In genomic region chr1:214018605-214019268, GRCh38 we compare ENCODE assay signal across 2 cellular contexts.
TF ChIP-seq lines count a peak whose summit lies in the region.

No MANE protein-coding gene starts in this region.

TF ChIP-seq in liver, 16 proteins besides CTCF, POLR2A, EP300 and RAD21 (continued from another document):
- no peak for TF ChIP-seq TAF1 (conservative IDR thresholded peaks at IDR 0.05)
- TF ChIP-seq HNF4A (conservative IDR thresholded peaks at IDR 0.05): peak; percentile 49 to 60
- no peak for TF ChIP-seq FOXA1 (IDR thresholded peaks at IDR 0.05)
- no peak for TF ChIP-seq NR2F2 (IDR thresholded peaks at IDR 0.05)
- peak in 1 of 2 donors; percentile 13 for TF ChIP-seq JUND (IDR thresholded peaks at IDR 0.05)
- peak; percentile 11 for TF ChIP-seq SP1 (IDR thresholded peaks at IDR 0.05)
- peak; percentile 16 for TF ChIP-seq ATF3 (IDR thresholded peaks at IDR 0.05)
- no peak for TF ChIP-seq GABPA (IDR thresholded peaks at IDR 0.05 in 1 of 2, conservative IDR thresholded peaks at IDR 0.05 in 1 of 2)
- TF ChIP-seq HNF4G (IDR thresholded peaks at IDR 0.05): no peak
- no peak for TF ChIP-seq FOXA2 (IDR thresholded peaks at IDR 0.05)
- no peak for TF ChIP-seq REST (IDR thresholded peaks at IDR 0.05)

TF ChIP-seq in WTC11, 78 proteins besides CTCF, POLR2A, EP300 and RAD21 (continued from another document):
- no peak for TF ChIP-seq GRHL2 (CRISPR knock-in tag; IDR thresholded peaks at IDR 0.05; ENCODE audit: insufficient replicate concordance, severe bottlenecking)
- TF ChIP-seq MXD4 (CRISPR knock-in tag; IDR thresholded peaks at IDR 0.05; ENCODE audit: borderline replicate concordance): no peak
- TF ChIP-seq ZNF281 (CRISPR knock-in tag; IDR thresholded peaks at IDR 0.05): no peak
- no peak for TF ChIP-seq NR3C1 (CRISPR knock-in tag; conservative IDR thresholded peaks at IDR 0.05; ENCODE audit: low read depth)
- no peak for TF ChIP-seq SOX15 (CRISPR knock-in tag; IDR thresholded peaks at IDR 0.05)
- TF ChIP-seq NFE2L1 (CRISPR knock-in tag; IDR thresholded peaks at IDR 0.05): no peak
- TF ChIP-seq JUN (CRISPR knock-in tag; IDR thresholded peaks at IDR 0.05): no peak
